Comparison of ENCODE assay signal across 18 cellular contexts in genomic region chr17:76123749-76124581, GRCh38. TPM values are rescaled to one million over a fixed set of nuclear protein-coding genes. Genes with fewer than 3 reads are reported as not detected.
DNase-seq lines count a peak whose midpoint lies in the region; ATAC-seq and TF ChIP-seq lines count a peak whose summit lies in the region.
"Had no signal": no experiment of that assay in that cellular context is flagged by ENCODE, and none has a peak within 500 bp of the region (broad histone marks: within the 10 kb centered on the region; RNA-seq: fewer than 3 reads in every experiment).

No MANE protein-coding gene starts in this region.

- H3K79me2 ChIP-seq in OCI-LY1 (ENCODE audit: insufficient read depth, low read length): no peaks in the 10 kb centered on the region

- ATAC-seq in HG02981 (IDR thresholded peaks at IDR 0.05; ENCODE audit: unreplicated experiment): no peak
- no peak for ATAC-seq in HG02642 (IDR thresholded peaks at IDR 0.05; ENCODE audit: poor library complexity, unreplicated experiment)
- ATAC-seq: activated CD8-positive, alpha-beta memory T cell treated with anti-CD3 and anti-CD28 coated beads, Interleukin-2, amount 10 ng/mL, durations not matched to agents 7 days and 5 days; foreskin keratinocyte; left cardiac atrium had no signal

- H3K4me3 Mint-ChIP-seq in endodermal cell: no peak overlapping the region
- H3K4me3 Mint-ChIP-seq: activated CD8-positive, alpha-beta memory T cell treated with anti-CD3 and anti-CD28 coated beads, Interleukin-2, amount 10 ng/mL, durations not matched to agents 7 days and 5 days had no signal

- no peak overlapping the region for H2AFZ ChIP-seq in OCI-LY1 (ENCODE audit: low read length)

- H3K9me3 ChIP-seq in OCI-LY1 (ENCODE audit: low read length): no peaks in the 10 kb centered on the region
- no peaks in the 10 kb centered on the region for H3K9me3 ChIP-seq in endodermal cell (ENCODE audit: control insufficient read depth, low read length)

- no peaks in the 10 kb centered on the region for H3K9me3 Mint-ChIP-seq in endodermal cell

- H3K4me1 ChIP-seq in OCI-LY1 (ENCODE audit: insufficient read depth, low read length, severe bottlenecking): peaks cover 7% of the 10 kb centered on the region
- H3K4me1 ChIP-seq in endodermal cell (ENCODE audit: control insufficient read depth, insufficient read depth, low read length): no peaks in the 10 kb centered on the region
- H3K4me1 ChIP-seq: foreskin keratinocyte had no signal

- peaks cover 14% of the 10 kb centered on the region for H3K4me1 Mint-ChIP-seq in endodermal cell

- H3K27ac ChIP-seq in OCI-LY1 (ENCODE audit: low read depth, low read length, poor library complexity, severe bottlenecking) (no peak overlapping the region), endodermal cell (ENCODE audit: low read depth, low read length) (no peak overlapping the region)
- H3K27ac ChIP-seq: brain microvascular endothelial cell, foreskin keratinocyte had no signal

- no peak overlapping the region for H3K9ac ChIP-seq in OCI-LY1 (ENCODE audit: low read length)
- no peak overlapping the region for H3K9ac ChIP-seq in endodermal cell (ENCODE audit: extremely low read depth, low read length, poor library complexity, severe bottlenecking)

- H3K36me3 ChIP-seq in OCI-LY1 (ENCODE audit: insufficient read depth, low read length) (no peaks in the 10 kb centered on the region), endodermal cell (ENCODE audit: control insufficient read depth, insufficient read depth, low read length) (no peaks in the 10 kb centered on the region)
- H3K36me3 ChIP-seq: brain microvascular endothelial cell had no signal

- no peak overlapping the region for H3K4me2 ChIP-seq in OCI-LY1 (ENCODE audit: low read length)

- no peaks in the 10 kb centered on the region for H4K20me1 ChIP-seq in OCI-LY1 (ENCODE audit: insufficient read depth, low read length)

- H3K9me2 ChIP-seq in OCI-LY1 (ENCODE audit: low read depth, low read length): no peaks in the 10 kb centered on the region

- no peaks in the 10 kb centered on the region for H3K36me3 Mint-ChIP-seq in endodermal cell (ENCODE audit: low read depth)
- H3K36me3 Mint-ChIP-seq: activated CD8-positive, alpha-beta memory T cell treated with anti-CD3 and anti-CD28 coated beads, Interleukin-2, amount 10 ng/mL, durations not matched to agents 7 days and 5 days had no signal

- no peaks in the 10 kb centered on the region for H3F3A ChIP-seq in OCI-LY1 (ENCODE audit: insufficient read depth, low read length)

- peak; percentile 20; the same call in 1 of the 2 replicates for TF ChIP-seq CTCF in OCI-LY1 (IDR thresholded peaks at IDR 0.05; ENCODE audit: low read length)
- no peak for TF ChIP-seq CTCF in endodermal cell (conservative IDR thresholded peaks at IDR 0.05)

- 70 to 98% methylated on average over 4 to 9 of the region's 9 CpGs for WGBS in endodermal cell (ENCODE audit: insufficient coverage in 1 of 2, insufficient read length in 1 of 2), 2 experiments

- H3K27ac Mint-ChIP-seq in endodermal cell: no peak overlapping the region
- H3K27ac Mint-ChIP-seq: activated CD8-positive, alpha-beta memory T cell treated with anti-CD3 and anti-CD28 coated beads, Interleukin-2, amount 10 ng/mL, durations not matched to agents 7 days and 5 days had no signal

- peaks cover 13% of the 10 kb centered on the region; the same call in 1 of the 2 replicates for H3K27me3 ChIP-seq in OCI-LY1 (ENCODE audit: insufficient read depth, low read length)
- H3K27me3 ChIP-seq in endodermal cell (ENCODE audit: control insufficient read depth, insufficient read depth, low read length, poor library complexity, severe bottlenecking): no peaks in the 10 kb centered on the region
- H3K27me3 ChIP-seq: brain microvascular endothelial cell had no signal

- DNase-seq in AG08396 (ENCODE audit: low spot score): peak; percentile 6
- peak; percentile 28 for DNase-seq in COLO668 (lab: John Stamatoyannopoulos, UW; ENCODE audit: unreplicated experiment)
- DNase-seq in endodermal cell: peak; percentile 53
- no peak for DNase-seq in C1 segment of cervical spinal cord (lab: John Stamatoyannopoulos, UW)
- DNase-seq: activated CD4-positive, CD25-positive, alpha-beta regulatory T cell; activated CD8-positive, alpha-beta memory T cell treated with anti-CD3 and anti-CD28 coated beads, Interleukin-2, amount 10 ng/mL, durations not matched to agents 7 days and 5 days; activated gamma-delta T cell treated with Interleukin-2 at 50 U/mL for 16 hours; brain microvascular endothelial cell; foreskin keratinocyte; left cardiac atrium; NCI-H1436 treated with DMSO at 0.1 percent for 48 hours; NCI-H82; stimulated activated CD4-positive, alpha-beta T cell treated with anti-CD3 and anti-CD28 coated beads, Interleukin-2, amount 100 ng/mL, for 24 hours; substantia nigra had no signal

- H3K27me3 Mint-ChIP-seq in endodermal cell (ENCODE audit: insufficient read depth): peaks cover 21% of the 10 kb centered on the region
- H3K27me3 Mint-ChIP-seq: activated CD8-positive, alpha-beta memory T cell treated with anti-CD3 and anti-CD28 coated beads, Interleukin-2, amount 10 ng/mL, durations not matched to agents 7 days and 5 days had no signal

- H3K4me3 ChIP-seq in OCI-LY1 (ENCODE audit: low read depth, low read length, poor library complexity, severe bottlenecking): no peak overlapping the region
- H3K4me3 ChIP-seq in endodermal cell (ENCODE audit: low read length): no peak overlapping the region

RNA-seq across cellular contexts. Expression of gene FOXJ1, which starts 17.1 kb away (rescaled TPM):
- 10 to 100 TPM; 17.8 to 23.6 TPM for total RNA-seq in endodermal cell
- 12.3 TPM for polyA plus RNA-seq in endodermal cell (2013, experiment 1 of 2)
- 12.8 TPM for polyA plus RNA-seq in endodermal cell (2013, experiment 2 of 2)
- total RNA-seq: left cardiac atrium had no signal

RNA-seq across cellular contexts. Expression of gene EXOC7, which starts 20.4 kb away (rescaled TPM):
- total RNA-seq in endodermal cell: 100 to 1,000 TPM; 159 to 187 TPM
- polyA plus RNA-seq in endodermal cell (2013, experiment 1 of 2): 83.1 TPM
- 82.3 TPM for polyA plus RNA-seq in endodermal cell (2013, experiment 2 of 2)

RNA-seq across cellular contexts. Expression of gene ZACN, which starts 45.0 kb away (rescaled TPM):
- under 1 TPM in 1 of 2 donors, not detected in 1; 0.09 TPM for total RNA-seq in endodermal cell
- not detected for polyA plus RNA-seq in endodermal cell (2013, experiment 1 of 2)
- polyA plus RNA-seq in endodermal cell (2013, experiment 2 of 2): not detected
- total RNA-seq: foreskin keratinocyte, left cardiac atrium, osteocyte had no signal

RNA-seq across cellular contexts. Expression of gene GALR2, which starts 49.4 kb away (rescaled TPM):
- not detected for total RNA-seq in endodermal cell
- polyA plus RNA-seq in endodermal cell (2013, experiment 1 of 2): not detected
- polyA plus RNA-seq in endodermal cell (2013, experiment 2 of 2): not detected
- total RNA-seq: left cardiac atrium, osteocyte had no signal

RNA-seq across cellular contexts. Expression of gene SRP68, which starts 51.6 kb away (rescaled TPM):
- 10 to 100 TPM; 73.9 to 78.0 TPM for total RNA-seq in endodermal cell
- polyA plus RNA-seq in endodermal cell (2013, experiment 1 of 2): 63.0 TPM
- 58.3 TPM for polyA plus RNA-seq in endodermal cell (2013, experiment 2 of 2)

Comparison
In these comparisons a context has a peak if more than half of its experiments do, and no peak if none do; other contexts are left out.
1. DNase-seq: peak in AG08396 (single experiment), COLO668 (single experiment) and endodermal cell (single experiment); none in C1 segment of cervical spinal cord (0 of 14).